1 cellular context compared by ENCODE assay signal in the genomic region with DNA sequence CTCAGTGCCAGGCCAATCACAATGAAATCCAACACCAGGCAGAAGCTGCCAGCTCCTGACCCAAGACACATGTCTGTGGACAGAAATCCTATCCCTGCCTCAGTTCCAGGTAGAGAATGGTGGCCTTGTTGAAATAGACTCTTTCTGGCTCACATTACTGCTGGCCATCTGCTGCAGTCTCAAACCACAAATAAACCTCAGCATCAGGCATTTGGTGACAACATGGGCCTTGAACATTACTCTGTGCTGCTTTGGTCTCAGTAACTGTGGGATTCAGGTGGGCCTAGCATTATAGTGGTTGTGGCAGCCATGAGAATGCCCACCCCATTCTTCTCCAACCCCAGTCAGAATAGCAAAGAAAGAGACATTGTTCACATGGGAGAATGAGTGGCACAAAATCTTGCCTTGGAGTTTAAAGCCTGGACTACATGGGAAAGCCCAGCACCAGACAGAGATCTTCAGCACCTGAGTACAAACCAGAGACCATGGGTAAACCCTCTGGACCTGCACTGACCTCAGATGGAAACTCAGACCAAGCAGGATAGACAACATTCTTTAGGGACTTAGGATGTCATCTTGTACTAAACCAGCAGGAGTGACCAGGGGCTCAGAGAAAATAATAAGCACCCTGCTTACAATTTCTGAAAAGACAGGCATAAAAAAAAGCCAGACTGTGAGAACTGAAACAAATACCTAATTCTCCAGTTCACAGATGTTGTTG.
TF ChIP-seq lines count a peak whose summit lies in the region.

No MANE protein-coding gene starts in this region.

TF ChIP-seq in IMR-90, 13 proteins besides CTCF, POLR2A, EP300 and RAD21:
- no peak for TF ChIP-seq CHD1 (IDR thresholded peaks at IDR 0.05; ENCODE audit: low read depth, low read length)
- TF ChIP-seq CEBPB (IDR thresholded peaks at IDR 0.05; ENCODE audit: low read depth, low read length), result no peak
- TF ChIP-seq, protein P1, sequence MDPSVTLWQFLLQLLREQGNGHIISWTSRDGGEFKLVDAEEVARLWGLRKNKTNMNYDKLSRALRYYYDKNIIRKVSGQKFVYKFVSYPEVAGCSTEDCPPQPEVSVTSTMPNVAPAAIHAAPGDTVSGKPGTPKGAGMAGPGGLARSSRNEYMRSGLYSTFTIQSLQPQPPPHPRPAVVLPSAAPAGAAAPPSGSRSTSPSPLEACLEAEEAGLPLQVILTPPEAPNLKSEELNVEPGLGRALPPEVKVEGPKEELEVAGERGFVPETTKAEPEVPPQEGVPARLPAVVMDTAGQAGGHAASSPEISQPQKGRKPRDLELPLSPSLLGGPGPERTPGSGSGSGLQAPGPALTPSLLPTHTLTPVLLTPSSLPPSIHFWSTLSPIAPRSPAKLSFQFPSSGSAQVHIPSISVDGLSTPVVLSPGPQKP (IDR thresholded peaks at IDR 0.05; ENCODE audit: borderline replicate concordance, low read depth, low read length), result no peak
- TF ChIP-seq RCOR1 (IDR thresholded peaks at IDR 0.05; ENCODE audit: insufficient replicate concordance, low read length), result no peak
- TF ChIP-seq SMC3 (IDR thresholded peaks at IDR 0.05; ENCODE audit: low read depth, low read length), result no peak
- TF ChIP-seq USF2 (IDR thresholded peaks at IDR 0.05; ENCODE audit: low read depth, low read length), result no peak
- no peak for TF ChIP-seq MAFK (IDR thresholded peaks at IDR 0.05; ENCODE audit: low read depth, low read length)
- no peak for TF ChIP-seq BHLHE40 (IDR thresholded peaks at IDR 0.05; ENCODE audit: low read depth, low read length)
- no peak for TF ChIP-seq RFX5 (IDR thresholded peaks at IDR 0.05; ENCODE audit: low read depth, low read length)
- TF ChIP-seq NFE2L2 (IDR thresholded peaks at IDR 0.05; ENCODE audit: low read depth, low read length), result no peak
- TF ChIP-seq MXI1 (IDR thresholded peaks at IDR 0.05; ENCODE audit: borderline replicate concordance, low read depth, low read length), result no peak
- no peak for TF ChIP-seq MAZ (IDR thresholded peaks at IDR 0.05; ENCODE audit: borderline replicate concordance, low read depth, low read length)
- no peak for TF ChIP-seq FOS (IDR thresholded peaks at IDR 0.05; ENCODE audit: low read depth, low read length)
